In the genomic region with DNA sequence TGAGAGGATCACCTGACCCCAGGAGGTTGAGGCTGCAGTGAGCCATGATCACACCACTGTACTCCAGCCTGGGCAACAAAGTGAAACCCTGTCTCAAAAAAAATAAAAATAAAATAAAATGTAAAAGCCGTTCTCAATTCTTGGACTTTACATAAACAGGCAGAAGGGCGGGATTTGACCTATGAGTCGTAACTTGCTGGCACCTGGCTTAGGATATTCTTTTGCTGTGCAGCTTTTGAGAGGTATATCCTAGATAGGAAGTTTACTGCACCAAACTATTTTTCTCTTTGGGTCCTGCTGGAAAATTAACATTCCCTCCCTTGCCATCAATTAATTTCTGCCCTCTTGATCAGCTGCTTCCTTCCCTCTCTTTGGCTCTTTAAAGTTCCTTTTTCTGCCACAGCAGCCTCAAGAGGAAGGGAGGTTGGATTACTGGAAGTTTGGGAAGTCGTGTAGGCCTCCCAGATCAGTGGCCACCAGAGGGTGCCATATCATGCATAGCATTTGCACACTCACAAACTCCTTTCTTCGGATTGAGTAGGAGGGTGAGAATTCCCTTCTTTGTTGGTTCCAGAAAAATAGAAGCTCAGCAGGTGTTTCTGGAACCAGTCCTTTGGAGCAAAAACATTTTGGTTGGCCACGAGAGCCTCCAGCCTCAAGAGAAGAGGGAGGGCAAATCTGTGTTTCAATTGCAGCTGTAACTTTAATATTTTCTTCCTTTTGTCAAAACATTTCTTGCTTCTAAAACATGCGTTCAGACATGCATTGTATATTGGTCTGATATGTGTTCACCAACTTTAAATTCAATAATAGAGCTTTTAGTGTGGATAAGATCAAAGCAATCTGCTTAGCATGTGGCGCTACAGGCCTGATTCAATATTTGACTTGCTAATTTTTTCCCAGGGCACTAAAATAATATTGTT, we compare ENCODE assay signal across 9 cellular contexts.
DNase-seq lines count a peak whose midpoint lies in the region; TF ChIP-seq lines count a peak whose summit lies in the region.
"Had no signal": no experiment of that assay in that cellular context is flagged by ENCODE, and none has a peak within 500 bp of the region (broad histone marks: within the 10 kb centered on the region; RNA-seq: fewer than 3 reads in every experiment).

No MANE protein-coding gene starts in this region.

- H3K9me3 Mint-ChIP-seq in brain, result peaks cover 0 to 22% (median 2%) of the 10 kb centered on the region in 5 experiments

- peaks cover 85% of the 10 kb centered on the region for H3K4me1 Mint-ChIP-seq in brain

- H3K9ac ChIP-seq in smooth muscle cell (ENCODE audit: low read depth), result no peak overlapping the region

- H4K20me1 ChIP-seq in smooth muscle cell (ENCODE audit: low read depth), result no peaks in the 10 kb centered on the region

- peak; percentile 60 for DNase-seq in NCI-H1436 (lab: John Stamatoyannopoulos, UW)
- no peak for DNase-seq in NCI-H1436 treated with DMSO at 0.1 percent for 48 hours (lab: John Stamatoyannopoulos, UW)
- peak; percentile 82 for DNase-seq in iPS-NIHi11 (ENCODE audit: low spot score)
- DNase-seq in smooth muscle cell (lab: John Stamatoyannopoulos, UW; ENCODE audit: unreplicated experiment), result no peak
- DNase-seq in effector CD8-positive, alpha-beta T cell (lab: John Stamatoyannopoulos, UW), result no peak

- H3K36me3 ChIP-seq in smooth muscle cell (ENCODE audit: low read depth), result no peaks in the 10 kb centered on the region

- H3K27me3 ChIP-seq in smooth muscle cell (ENCODE audit: low read depth), result no peaks in the 10 kb centered on the region

- peak overlapping the region; percentile 70 to 98 (median 87) for H3K27ac Mint-ChIP-seq in brain

- peak overlapping the region in 2 of 5 experiments; percentile 27 to 33 for H3K4me3 Mint-ChIP-seq in brain

- TF ChIP-seq CTCF in brain (conservative IDR thresholded peaks at IDR 0.05) (peak; percentile 80 to 83), smooth muscle cell (IDR thresholded peaks at IDR 0.05; ENCODE audit: borderline replicate concordance, insufficient read depth, poor library complexity, severe bottlenecking) (peak; percentile 79)

- peak overlapping the region; percentile 42 for H3K27ac ChIP-seq in smooth muscle cell (ENCODE audit: low read depth)
- H3K27ac ChIP-seq: epithelial cell of prostate had no signal

- no peaks in the 10 kb centered on the region for H3K27me3 Mint-ChIP-seq in brain

- H3K4me2 ChIP-seq in smooth muscle cell, result no peak overlapping the region

- peaks cover 8% of the 10 kb centered on the region for H3K4me1 ChIP-seq in smooth muscle cell (ENCODE audit: low read depth)

- no peak overlapping the region for H2AFZ ChIP-seq in smooth muscle cell (ENCODE audit: low read depth)

- H3K4me3 ChIP-seq in smooth muscle cell, result no peak overlapping the region

- 59% methylated on average over 8 of the region's 8 CpGs for WGBS in smooth muscle cell (ENCODE audit: low lambda C conversion rate)

- no peaks in the 10 kb centered on the region for H3K9me3 ChIP-seq in smooth muscle cell (replicated peaks; ENCODE audit: low read depth)

- H3K36me3 Mint-ChIP-seq in brain, result peaks cover 32% of the 10 kb centered on the region

- peaks cover 13% of the 10 kb centered on the region for H3F3A ChIP-seq in smooth muscle cell (ENCODE audit: low read depth)

- TF ChIP-seq RAD21 in Ishikawa (IDR thresholded peaks at IDR 0.05; ENCODE audit: low read depth), result peak; percentile 73

- no peak for TF ChIP-seq EP300 in Ishikawa (IDR thresholded peaks at IDR 0.05; ENCODE audit: borderline replicate concordance)

- no peaks in the 10 kb centered on the region for H3K79me2 ChIP-seq in smooth muscle cell (ENCODE audit: low read depth)

TF ChIP-seq in Ishikawa, 13 proteins besides CTCF, POLR2A, EP300 and RAD21 (continues in another document):
- TF ChIP-seq, protein P1, sequence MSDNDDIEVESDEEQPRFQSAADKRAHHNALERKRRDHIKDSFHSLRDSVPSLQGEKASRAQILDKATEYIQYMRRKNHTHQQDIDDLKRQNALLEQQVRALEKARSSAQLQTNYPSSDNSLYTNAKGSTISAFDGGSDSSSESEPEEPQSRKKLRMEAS (IDR thresholded peaks at IDR 0.05), result no peak
- TF ChIP-seq FOXM1 (IDR thresholded peaks at IDR 0.05; ENCODE audit: borderline replicate concordance, low read depth), result no peak
- TF ChIP-seq, protein P2, sequence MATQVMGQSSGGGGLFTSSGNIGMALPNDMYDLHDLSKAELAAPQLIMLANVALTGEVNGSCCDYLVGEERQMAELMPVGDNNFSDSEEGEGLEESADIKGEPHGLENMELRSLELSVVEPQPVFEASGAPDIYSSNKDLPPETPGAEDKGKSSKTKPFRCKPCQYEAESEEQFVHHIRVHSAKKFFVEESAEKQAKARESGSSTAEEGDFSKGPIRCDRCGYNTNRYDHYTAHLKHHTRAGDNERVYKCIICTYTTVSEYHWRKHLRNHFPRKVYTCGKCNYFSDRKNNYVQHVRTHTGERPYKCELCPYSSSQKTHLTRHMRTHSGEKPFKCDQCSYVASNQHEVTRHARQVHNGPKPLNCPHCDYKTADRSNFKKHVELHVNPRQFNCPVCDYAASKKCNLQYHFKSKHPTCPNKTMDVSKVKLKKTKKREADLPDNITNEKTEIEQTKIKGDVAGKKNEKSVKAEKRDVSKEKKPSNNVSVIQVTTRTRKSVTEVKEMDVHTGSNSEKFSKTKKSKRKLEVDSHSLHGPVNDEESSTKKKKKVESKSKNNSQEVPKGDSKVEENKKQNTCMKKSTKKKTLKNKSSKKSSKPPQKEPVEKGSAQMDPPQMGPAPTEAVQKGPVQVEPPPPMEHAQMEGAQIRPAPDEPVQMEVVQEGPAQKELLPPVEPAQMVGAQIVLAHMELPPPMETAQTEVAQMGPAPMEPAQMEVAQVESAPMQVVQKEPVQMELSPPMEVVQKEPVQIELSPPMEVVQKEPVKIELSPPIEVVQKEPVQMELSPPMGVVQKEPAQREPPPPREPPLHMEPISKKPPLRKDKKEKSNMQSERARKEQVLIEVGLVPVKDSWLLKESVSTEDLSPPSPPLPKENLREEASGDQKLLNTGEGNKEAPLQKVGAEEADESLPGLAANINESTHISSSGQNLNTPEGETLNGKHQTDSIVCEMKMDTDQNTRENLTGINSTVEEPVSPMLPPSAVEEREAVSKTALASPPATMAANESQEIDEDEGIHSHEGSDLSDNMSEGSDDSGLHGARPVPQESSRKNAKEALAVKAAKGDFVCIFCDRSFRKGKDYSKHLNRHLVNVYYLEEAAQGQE (IDR thresholded peaks at IDR 0.05; ENCODE audit: low read depth), result no peak
- no peak for TF ChIP-seq YY1 (IDR thresholded peaks at IDR 0.05; ENCODE audit: low read depth)
- no peak for TF ChIP-seq CREB1 (IDR thresholded peaks at IDR 0.05; ENCODE audit: low read depth)
- no peak for TF ChIP-seq TEAD4 (IDR thresholded peaks at IDR 0.05)
- TF ChIP-seq EGR1 (IDR thresholded peaks at IDR 0.05), result no peak
- no peak for TF ChIP-seq TCF12 (IDR thresholded peaks at IDR 0.05; ENCODE audit: low read depth)
- TF ChIP-seq CEBPB (IDR thresholded peaks at IDR 0.05), result no peak
- TF ChIP-seq NFIC (IDR thresholded peaks at IDR 0.05), result no peak

TF ChIP-seq in PFSK-1, 5 proteins besides CTCF, POLR2A, EP300 and RAD21:
- 0 out of 2 replicates have a peak, but pooled peaks have one; percentile 18 for TF ChIP-seq SIN3A (IDR thresholded peaks at IDR 0.05; ENCODE audit: borderline replicate concordance, insufficient read depth, low read length)
- TF ChIP-seq TAF1 (IDR thresholded peaks at IDR 0.05; ENCODE audit: borderline replicate concordance, insufficient read depth, low read length), result no peak

Comparison
In these comparisons a context has a peak if more than half of its experiments do, and no peak if none do; other contexts are left out.
1. DNase-seq: peak in NCI-H1436 (single experiment) and iPS-NIHi11 (single experiment); none in NCI-H1436 treated with DMSO at 0.1 percent for 48 hours (single experiment), smooth muscle cell (single experiment) and effector CD8-positive, alpha-beta T cell (single experiment).